Comparison of ENCODE assay signal across 24 cellular contexts in the genomic region with DNA sequence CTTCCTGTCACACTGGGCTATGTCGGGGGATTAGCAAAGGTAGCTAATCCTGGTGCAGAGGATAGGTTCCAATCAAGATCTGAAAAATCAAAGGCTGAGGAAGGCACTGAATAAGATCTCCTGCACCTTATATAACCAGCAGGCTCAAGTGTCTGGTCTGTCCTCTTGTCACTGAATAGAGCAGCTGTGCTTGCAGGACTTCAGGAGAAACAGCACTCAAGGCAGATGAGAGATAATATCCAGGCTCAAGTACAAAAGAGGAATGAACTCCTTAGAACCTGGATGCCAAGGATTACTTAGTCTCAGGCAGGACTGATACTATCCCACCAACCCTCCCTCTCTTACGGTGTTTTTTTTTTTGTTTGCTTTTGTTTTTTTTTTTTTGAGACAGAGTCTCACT.
DNase-seq lines count a peak whose midpoint lies in the region; ATAC-seq, FAIRE-seq and TF ChIP-seq lines count a peak whose summit lies in the region.
"Had no signal": no experiment of that assay in that cellular context is flagged by ENCODE, and none has a peak within 500 bp of the region (broad histone marks: within the 10 kb centered on the region; RNA-seq: fewer than 3 reads in every experiment).

No MANE protein-coding gene starts in this region.

- H4K20me1 ChIP-seq in HepG2 (ENCODE audit: insufficient read depth, low read length), result no peaks in the 10 kb centered on the region
- H4K20me1 ChIP-seq: BLaER1 treated with 17β-estradiol and CSF1 and Interleukin-3, amounts not matched to agents 10 nM and 100 nM had no signal

- no peaks in the 10 kb centered on the region for H3K27me3 ChIP-seq in HepG2 (ENCODE audit: control insufficient read depth in 1 of 2, insufficient read depth in 2 of 2, low read length in 2 of 2)
- H3K27me3 ChIP-seq: BLaER1 treated with 17β-estradiol and CSF1 and Interleukin-3, amounts not matched to agents 10 nM and 100 nM had no signal

- TF ChIP-seq POLR2A in HepG2 (IDR thresholded peaks at IDR 0.05; ENCODE audit: insufficient read depth in 1 of 2, low read depth in 2 of 2, low read length in 2 of 2), result no peak

- H3K36me3 ChIP-seq in HepG2 (replicated peaks in 1 of 2; ENCODE audit: control insufficient read depth in 1 of 2, insufficient read depth in 2 of 2, low read length in 2 of 2), result no peaks in the 10 kb centered on the region
- H3K36me3 ChIP-seq: HAP-1 had no signal

- DNase-seq in NCI-H187 treated with DMSO at 0.1 percent for 48 hours (lab: John Stamatoyannopoulos, UW), result peak; percentile 56
- no peak for DNase-seq in NCI-H187 (lab: John Stamatoyannopoulos, UW)
- DNase-seq in NCI-H82 treated with DMSO at 0.1 percent for 48 hours (lab: John Stamatoyannopoulos, UW; ENCODE audit: unreplicated experiment), result peak; percentile 40
- no peak for DNase-seq in activated CD4-positive, alpha-beta T cell treated with anti-CD3 and anti-CD28 coated beads, Interleukin-2, amount 50 U/mL, for 48 hours
- DNase-seq in HepG2 (ENCODE audit: low spot score), result no peak
- no peak for DNase-seq in mucosa of gallbladder (ENCODE audit: low spot score)
- DNase-seq: ACHN, GM23248, KG1, NCI-H1105, NCI-H146, NCI-H2081, NCI-H446, NCI-H69, SHP77 treated with DMSO at 0.1 percent for 48 hours, SK-N-SH had no signal

- no peak overlapping the region for H2AFZ ChIP-seq in HepG2 (ENCODE audit: low read length)
- H2AFZ ChIP-seq: GM23248 had no signal

- intact Hi-C loops in HepG2 (cut with micrococcal nuclease; ENCODE audit: unreplicated experiment), result no loop called here

- no peak overlapping the region for H3K4me2 ChIP-seq in HepG2 (ENCODE audit: low read depth, low read length)
- H3K4me2 ChIP-seq: SK-N-SH had no signal

- H3K4me3 ChIP-seq in HepG2 (replicated peaks in 1 of 3; ENCODE audit: insufficient read depth in 1 of 3, low read depth in 2 of 3, low read length in 3 of 3), result no peak overlapping the region
- H3K4me3 ChIP-seq: BLaER1 treated with 17β-estradiol and CSF1 and Interleukin-3, amounts not matched to agents 10 nM and 100 nM; GM23248; HAP-1 had no signal

- TF ChIP-seq EP300 in HepG2 (IDR thresholded peaks at IDR 0.05; ENCODE audit: low read depth in 2 of 2, low read length in 2 of 2), result no peak
- no peak for TF ChIP-seq EP300 in HepG2 (CRISPR knock-in tag; IDR thresholded peaks at IDR 0.05; ENCODE audit: borderline replicate concordance)

- in situ Hi-C loops in HepG2 (cut with HindIII; ENCODE audit: extremely low pct_ligation_motif_present, low pct_unique_long_range_greater_than_20kb), result no loop called here

- no peak for TF ChIP-seq RAD21 in HepG2 (CRISPR knock-in tag; IDR thresholded peaks at IDR 0.05)

- 93% methylated on average over 2 of the region's 2 CpGs for whole genome bisulfite sequencing in HepG2 (ENCODE audit: low lambda C conversion rate)

- CTCF ChIA-PET in HepG2 (lab: Yijun Ruan, JAX; ENCODE audit: low intra/inter-chr PET ratio, low total read pairs), result no interaction called here

- no TSS peak for BruUV-seq in HepG2 (replicated peaks; lab: Mats Ljungman, UMichigan)

- H3K9ac ChIP-seq in HepG2 (ENCODE audit: insufficient read depth, low read depth, low read length), result no peak overlapping the region
- H3K9ac ChIP-seq: BLaER1 treated with 17β-estradiol and CSF1 and Interleukin-3, amounts not matched to agents 10 nM and 100 nM; GM23248; SK-N-SH had no signal

- no peak for TF ChIP-seq CTCF in HepG2 (CRISPR knock-in tag; IDR thresholded peaks at IDR 0.05)

- no peak for ATAC-seq in HepG2
- ATAC-seq: CD8-positive, alpha-beta T cell had no signal

- H3K9me3 ChIP-seq in HepG2 (ENCODE audit: low read length), result no peaks in the 10 kb centered on the region
- H3K9me3 ChIP-seq: BLaER1 treated with 17β-estradiol and CSF1 and Interleukin-3, amounts not matched to agents 10 nM and 100 nM; HAP-1; SK-N-SH had no signal

- peaks cover 21% of the 10 kb centered on the region for H3K4me1 ChIP-seq in HepG2 (ENCODE audit: insufficient read depth, low read length)
- H3K4me1 ChIP-seq: HAP-1 had no signal

- no peak for FAIRE-seq in HepG2 (lab: Jason Lieb, UNC)
- FAIRE-seq: GM12892 had no signal

- no peaks in the 10 kb centered on the region for H3K79me2 ChIP-seq in HepG2 (ENCODE audit: insufficient read depth, low read length)

- H3K27ac ChIP-seq in cingulate gyrus (ENCODE audit: low read depth, low read length), result peak overlapping the region; percentile 49
- peak overlapping the region; percentile 58 for H3K27ac ChIP-seq in temporal lobe (ENCODE audit: low read depth, low read length)
- no peak overlapping the region for H3K27ac ChIP-seq in HepG2 (ENCODE audit: extremely low read length, insufficient read depth, low read length)
- H3K27ac ChIP-seq: 22Rv1; BLaER1 treated with 17β-estradiol and CSF1 and Interleukin-3, amounts not matched to agents 10 nM and 100 nM; GM23248; RWPE1 had no signal

- POLR2A ChIA-PET in HepG2 (lab: Yijun Ruan, JAX), result no interaction called here

TF ChIP-seq in HepG2, 621 proteins besides CTCF, POLR2A, EP300 and RAD21:
- TF ChIP-seq ZNF343 (CRISPR knock-in tag; IDR thresholded peaks at IDR 0.05) (no peak), ZNF33A (CRISPR knock-in tag; IDR thresholded peaks at IDR 0.05; ENCODE audit: borderline replicate concordance) (no peak), ZMYM2 (CRISPR knock-in tag; IDR thresholded peaks at IDR 0.05) (no peak), ZNF124 (CRISPR knock-in tag; IDR thresholded peaks at IDR 0.05) (no peak), HIVEP1 (CRISPR knock-in tag; IDR thresholded peaks at IDR 0.05) (no peak), KDM2A (CRISPR knock-in tag; IDR thresholded peaks at IDR 0.05; ENCODE audit: borderline replicate concordance, low read depth) (no peak), ZNF30 (CRISPR knock-in tag; IDR thresholded peaks at IDR 0.05) (no peak)
- TF ChIP-seq, protein P1, sequence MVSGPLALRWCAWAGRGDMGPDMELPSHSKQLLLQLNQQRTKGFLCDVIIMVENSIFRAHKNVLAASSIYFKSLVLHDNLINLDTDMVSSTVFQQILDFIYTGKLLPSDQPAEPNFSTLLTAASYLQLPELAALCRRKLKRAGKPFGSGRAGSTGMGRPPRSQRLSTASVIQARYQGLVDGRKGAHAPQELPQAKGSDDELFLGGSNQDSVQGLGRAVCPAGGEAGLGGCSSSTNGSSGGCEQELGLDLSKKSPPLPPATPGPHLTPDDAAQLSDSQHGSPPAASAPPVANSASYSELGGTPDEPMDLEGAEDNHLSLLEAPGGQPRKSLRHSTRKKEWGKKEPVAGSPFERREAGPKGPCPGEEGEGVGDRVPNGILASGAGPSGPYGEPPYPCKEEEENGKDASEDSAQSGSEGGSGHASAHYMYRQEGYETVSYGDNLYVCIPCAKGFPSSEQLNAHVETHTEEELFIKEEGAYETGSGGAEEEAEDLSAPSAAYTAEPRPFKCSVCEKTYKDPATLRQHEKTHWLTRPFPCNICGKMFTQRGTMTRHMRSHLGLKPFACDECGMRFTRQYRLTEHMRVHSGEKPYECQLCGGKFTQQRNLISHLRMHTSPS (CRISPR knock-in tag; IDR thresholded peaks at IDR 0.05; ENCODE audit: low read depth), result no peak
- TF ChIP-seq, protein P2, sequence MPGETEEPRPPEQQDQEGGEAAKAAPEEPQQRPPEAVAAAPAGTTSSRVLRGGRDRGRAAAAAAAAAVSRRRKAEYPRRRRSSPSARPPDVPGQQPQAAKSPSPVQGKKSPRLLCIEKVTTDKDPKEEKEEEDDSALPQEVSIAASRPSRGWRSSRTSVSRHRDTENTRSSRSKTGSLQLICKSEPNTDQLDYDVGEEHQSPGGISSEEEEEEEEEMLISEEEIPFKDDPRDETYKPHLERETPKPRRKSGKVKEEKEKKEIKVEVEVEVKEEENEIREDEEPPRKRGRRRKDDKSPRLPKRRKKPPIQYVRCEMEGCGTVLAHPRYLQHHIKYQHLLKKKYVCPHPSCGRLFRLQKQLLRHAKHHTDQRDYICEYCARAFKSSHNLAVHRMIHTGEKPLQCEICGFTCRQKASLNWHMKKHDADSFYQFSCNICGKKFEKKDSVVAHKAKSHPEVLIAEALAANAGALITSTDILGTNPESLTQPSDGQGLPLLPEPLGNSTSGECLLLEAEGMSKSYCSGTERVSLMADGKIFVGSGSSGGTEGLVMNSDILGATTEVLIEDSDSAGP (CRISPR knock-in tag; IDR thresholded peaks at IDR 0.05; ENCODE audit: borderline replicate concordance), result no peak
- TF ChIP-seq, protein P3, sequence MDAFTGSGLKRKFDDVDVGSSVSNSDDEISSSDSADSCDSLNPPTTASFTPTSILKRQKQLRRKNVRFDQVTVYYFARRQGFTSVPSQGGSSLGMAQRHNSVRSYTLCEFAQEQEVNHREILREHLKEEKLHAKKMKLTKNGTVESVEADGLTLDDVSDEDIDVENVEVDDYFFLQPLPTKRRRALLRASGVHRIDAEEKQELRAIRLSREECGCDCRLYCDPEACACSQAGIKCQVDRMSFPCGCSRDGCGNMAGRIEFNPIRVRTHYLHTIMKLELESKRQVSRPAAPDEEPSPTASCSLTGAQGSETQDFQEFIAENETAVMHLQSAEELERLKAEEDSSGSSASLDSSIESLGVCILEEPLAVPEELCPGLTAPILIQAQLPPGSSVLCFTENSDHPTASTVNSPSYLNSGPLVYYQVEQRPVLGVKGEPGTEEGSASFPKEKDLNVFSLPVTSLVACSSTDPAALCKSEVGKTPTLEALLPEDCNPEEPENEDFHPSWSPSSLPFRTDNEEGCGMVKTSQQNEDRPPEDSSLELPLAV (CRISPR knock-in tag; conservative IDR thresholded peaks at IDR 0.05; ENCODE audit: low read depth), result no peak
- TF ChIP-seq, protein P4, sequence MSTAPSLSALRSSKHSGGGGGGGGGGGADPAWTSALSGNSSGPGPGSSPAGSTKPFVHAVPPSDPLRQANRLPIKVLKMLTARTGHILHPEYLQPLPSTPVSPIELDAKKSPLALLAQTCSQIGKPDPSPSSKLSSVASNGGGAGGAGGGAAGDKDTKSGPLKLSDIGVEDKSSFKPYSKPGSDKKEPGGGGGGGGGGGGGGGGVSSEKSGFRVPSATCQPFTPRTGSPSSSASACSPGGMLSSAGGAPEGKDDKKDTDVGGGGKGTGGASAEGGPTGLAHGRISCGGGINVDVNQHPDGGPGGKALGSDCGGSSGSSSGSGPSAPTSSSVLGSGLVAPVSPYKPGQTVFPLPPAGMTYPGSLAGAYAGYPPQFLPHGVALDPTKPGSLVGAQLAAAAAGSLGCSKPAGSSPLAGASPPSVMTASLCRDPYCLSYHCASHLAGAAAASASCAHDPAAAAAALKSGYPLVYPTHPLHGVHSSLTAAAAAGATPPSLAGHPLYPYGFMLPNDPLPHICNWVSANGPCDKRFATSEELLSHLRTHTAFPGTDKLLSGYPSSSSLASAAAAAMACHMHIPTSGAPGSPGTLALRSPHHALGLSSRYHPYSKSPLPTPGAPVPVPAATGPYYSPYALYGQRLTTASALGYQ (CRISPR knock-in tag; IDR thresholded peaks at IDR 0.05), result no peak
- TF ChIP-seq, protein P5, sequence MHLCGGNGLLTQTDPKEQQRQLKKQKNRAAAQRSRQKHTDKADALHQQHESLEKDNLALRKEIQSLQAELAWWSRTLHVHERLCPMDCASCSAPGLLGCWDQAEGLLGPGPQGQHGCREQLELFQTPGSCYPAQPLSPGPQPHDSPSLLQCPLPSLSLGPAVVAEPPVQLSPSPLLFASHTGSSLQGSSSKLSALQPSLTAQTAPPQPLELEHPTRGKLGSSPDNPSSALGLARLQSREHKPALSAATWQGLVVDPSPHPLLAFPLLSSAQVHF (CRISPR knock-in tag; IDR thresholded peaks at IDR 0.05), result no peak

Comparison
In these comparisons a context has a peak if more than half of its experiments do, and no peak if none do; other contexts are left out.
1. DNase-seq: peak in NCI-H187 treated with DMSO at 0.1 percent for 48 hours (single experiment) and NCI-H82 treated with DMSO at 0.1 percent for 48 hours (single experiment); none in NCI-H187 (0 of 2), activated CD4-positive, alpha-beta T cell treated with anti-CD3 and anti-CD28 coated beads, Interleukin-2, amount 50 U/mL, for 48 hours (0 of 2), HepG2 (single experiment) and mucosa of gallbladder (single experiment).